Comparison of ENCODE assay signal across 1 cellular context in genomic region chr1:219931033-219931432, GRCh38.
TF ChIP-seq lines count a peak whose summit lies in the region.

No MANE protein-coding gene starts in this region.

TF ChIP-seq in K562, 482 proteins besides CTCF, POLR2A, EP300 and RAD21 (continued from another document):
- TF ChIP-seq ZBTB40 (IDR thresholded peaks at IDR 0.05) (peak; percentile 70; the same call in 1 of the 2 replicates), ZBTB40 (CRISPR knock-in tag; IDR thresholded peaks at IDR 0.05) (no peak), JUND (IDR thresholded peaks at IDR 0.05; ENCODE audit: borderline replicate concordance, low read depth, low read length) (no peak), JUND (tag; IDR thresholded peaks at IDR 0.05; ENCODE audit: borderline replicate concordance, low read depth, low read length) (no peak), MAFG (tag; conservative IDR thresholded peaks at IDR 0.05) (peak; percentile 49), ZNF316 (IDR thresholded peaks at IDR 0.05) (peak; percentile 18; the same call in 1 of the 2 replicates), CEBPB (tag; IDR thresholded peaks at IDR 0.05) (peak; percentile 87), C11orf30 (IDR thresholded peaks at IDR 0.05; ENCODE audit: low read depth) (peak; percentile 56; the same call in 1 of the 2 replicates), CEBPG (CRISPR knock-in tag; IDR thresholded peaks at IDR 0.05) (peak; percentile 55), CEBPG (tag; conservative IDR thresholded peaks at IDR 0.05 in 1 of 2, IDR thresholded peaks at IDR 0.05 in 1 of 2) (peak; percentile 61 to 84), MAFF (IDR thresholded peaks at IDR 0.05; ENCODE audit: low read length) (0 out of 2 replicates have a peak, but pooled peaks have one; percentile 17), ETV6 (IDR thresholded peaks at IDR 0.05; ENCODE audit: borderline replicate concordance in 1 of 2, low read depth in 2 of 2, low read length in 1 of 2) (no peak), ETV6 (CRISPR knock-in tag; IDR thresholded peaks at IDR 0.05; ENCODE audit: borderline replicate concordance) (no peak), MAFK (IDR thresholded peaks at IDR 0.05; ENCODE audit: low read length) (0 out of 2 replicates have a peak, but pooled peaks have one; percentile 9), ARHGAP35 (IDR thresholded peaks at IDR 0.05; ENCODE audit: partially characterized antibody) (no peak), ILF3 (IDR thresholded peaks at IDR 0.05; ENCODE audit: borderline replicate concordance) (no peak)
- TF ChIP-seq, protein P1, sequence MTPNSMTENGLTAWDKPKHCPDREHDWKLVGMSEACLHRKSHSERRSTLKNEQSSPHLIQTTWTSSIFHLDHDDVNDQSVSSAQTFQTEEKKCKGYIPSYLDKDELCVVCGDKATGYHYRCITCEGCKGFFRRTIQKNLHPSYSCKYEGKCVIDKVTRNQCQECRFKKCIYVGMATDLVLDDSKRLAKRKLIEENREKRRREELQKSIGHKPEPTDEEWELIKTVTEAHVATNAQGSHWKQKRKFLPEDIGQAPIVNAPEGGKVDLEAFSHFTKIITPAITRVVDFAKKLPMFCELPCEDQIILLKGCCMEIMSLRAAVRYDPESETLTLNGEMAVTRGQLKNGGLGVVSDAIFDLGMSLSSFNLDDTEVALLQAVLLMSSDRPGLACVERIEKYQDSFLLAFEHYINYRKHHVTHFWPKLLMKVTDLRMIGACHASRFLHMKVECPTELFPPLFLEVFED (CRISPR knock-in tag; conservative IDR thresholded peaks at IDR 0.05), result no peak
- TF ChIP-seq, protein P2, sequence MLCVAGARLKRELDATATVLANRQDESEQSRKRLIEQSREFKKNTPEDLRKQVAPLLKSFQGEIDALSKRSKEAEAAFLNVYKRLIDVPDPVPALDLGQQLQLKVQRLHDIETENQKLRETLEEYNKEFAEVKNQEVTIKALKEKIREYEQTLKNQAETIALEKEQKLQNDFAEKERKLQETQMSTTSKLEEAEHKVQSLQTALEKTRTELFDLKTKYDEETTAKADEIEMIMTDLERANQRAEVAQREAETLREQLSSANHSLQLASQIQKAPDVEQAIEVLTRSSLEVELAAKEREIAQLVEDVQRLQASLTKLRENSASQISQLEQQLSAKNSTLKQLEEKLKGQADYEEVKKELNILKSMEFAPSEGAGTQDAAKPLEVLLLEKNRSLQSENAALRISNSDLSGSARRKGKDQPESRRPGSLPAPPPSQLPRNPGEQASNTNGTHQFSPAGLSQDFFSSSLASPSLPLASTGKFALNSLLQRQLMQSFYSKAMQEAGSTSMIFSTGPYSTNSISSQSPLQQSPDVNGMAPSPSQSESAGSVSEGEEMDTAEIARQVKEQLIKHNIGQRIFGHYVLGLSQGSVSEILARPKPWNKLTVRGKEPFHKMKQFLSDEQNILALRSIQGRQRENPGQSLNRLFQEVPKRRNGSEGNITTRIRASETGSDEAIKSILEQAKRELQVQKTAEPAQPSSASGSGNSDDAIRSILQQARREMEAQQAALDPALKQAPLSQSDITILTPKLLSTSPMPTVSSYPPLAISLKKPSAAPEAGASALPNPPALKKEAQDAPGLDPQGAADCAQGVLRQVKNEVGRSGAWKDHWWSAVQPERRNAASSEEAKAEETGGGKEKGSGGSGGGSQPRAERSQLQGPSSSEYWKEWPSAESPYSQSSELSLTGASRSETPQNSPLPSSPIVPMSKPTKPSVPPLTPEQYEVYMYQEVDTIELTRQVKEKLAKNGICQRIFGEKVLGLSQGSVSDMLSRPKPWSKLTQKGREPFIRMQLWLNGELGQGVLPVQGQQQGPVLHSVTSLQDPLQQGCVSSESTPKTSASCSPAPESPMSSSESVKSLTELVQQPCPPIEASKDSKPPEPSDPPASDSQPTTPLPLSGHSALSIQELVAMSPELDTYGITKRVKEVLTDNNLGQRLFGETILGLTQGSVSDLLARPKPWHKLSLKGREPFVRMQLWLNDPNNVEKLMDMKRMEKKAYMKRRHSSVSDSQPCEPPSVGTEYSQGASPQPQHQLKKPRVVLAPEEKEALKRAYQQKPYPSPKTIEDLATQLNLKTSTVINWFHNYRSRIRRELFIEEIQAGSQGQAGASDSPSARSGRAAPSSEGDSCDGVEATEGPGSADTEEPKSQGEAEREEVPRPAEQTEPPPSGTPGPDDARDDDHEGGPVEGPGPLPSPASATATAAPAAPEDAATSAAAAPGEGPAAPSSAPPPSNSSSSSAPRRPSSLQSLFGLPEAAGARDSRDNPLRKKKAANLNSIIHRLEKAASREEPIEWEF (CRISPR knock-in tag; IDR thresholded peaks at IDR 0.05), result no peak
